ENCODE assay signal across 8 cellular contexts in the genomic region with DNA sequence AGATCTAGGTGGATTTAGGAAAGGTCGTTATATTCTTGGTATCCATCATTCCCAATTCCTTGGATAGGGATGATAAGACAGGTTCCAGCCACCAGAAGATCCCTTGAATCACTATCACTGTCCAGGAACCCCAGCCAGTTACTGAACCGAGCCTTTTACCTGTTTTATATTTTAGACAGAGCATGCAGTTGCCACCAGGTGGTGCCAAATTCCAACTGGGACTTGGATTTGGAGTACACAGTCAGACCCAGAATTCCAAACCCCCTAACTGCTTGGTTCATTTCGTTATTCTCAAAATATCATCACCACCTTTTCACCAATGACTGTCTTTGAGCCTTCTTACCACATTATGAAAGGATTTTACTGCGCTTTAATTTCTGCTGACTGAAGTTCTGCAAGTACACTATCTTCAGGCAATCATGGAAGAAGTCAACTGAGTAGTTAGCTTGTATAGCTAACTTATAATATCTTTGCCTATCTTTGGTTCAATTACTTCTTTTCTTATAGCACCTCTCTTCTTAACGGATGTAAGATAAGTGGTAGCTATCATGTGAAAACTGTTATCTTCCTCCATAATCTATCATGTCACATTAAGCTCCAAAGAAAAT.
DNase-seq lines count a peak whose midpoint lies in the region; ATAC-seq and TF ChIP-seq lines count a peak whose summit lies in the region.

No MANE protein-coding gene starts in this region.

- ATAC-seq in HG02763 (IDR thresholded peaks at IDR 0.05; ENCODE audit: unreplicated experiment) (no peak), T-cell (replicated peaks in 1 of 4) (no peak)

- no peak overlapping the region for H3K9ac ChIP-seq in neural progenitor cell

- H3K4me1 Mint-ChIP-seq in activated naive CD4-positive, alpha-beta T cell treated with anti-CD3 and anti-CD28 coated beads for 36 hours (ENCODE audit: low read depth): no peaks in the 10 kb centered on the region
- H3K4me1 Mint-ChIP-seq in neural progenitor cell: no peaks in the 10 kb centered on the region
- no peaks in the 10 kb centered on the region for H3K4me1 Mint-ChIP-seq in T-cell

- no peak overlapping the region for H2AFZ ChIP-seq in neural progenitor cell (replicated peaks)

- H3K36me3 ChIP-seq in neural progenitor cell: no peaks in the 10 kb centered on the region

- H3K27me3 Mint-ChIP-seq in activated naive CD4-positive, alpha-beta T cell treated with anti-CD3 and anti-CD28 coated beads for 36 hours (ENCODE audit: low read depth): no peaks in the 10 kb centered on the region
- H3K27me3 Mint-ChIP-seq in neural progenitor cell (ENCODE audit: insufficient read depth, low read depth) (no peaks in the 10 kb centered on the region), T-cell (no peaks in the 10 kb centered on the region)

- H3K4me2 ChIP-seq in neural progenitor cell: no peak overlapping the region

- no peak overlapping the region for H3K27ac ChIP-seq in neural progenitor cell

- DNase-seq in activated naive CD4-positive, alpha-beta T cell treated with anti-CD3 and anti-CD28 coated beads for 36 hours: peak; percentile 23
- no peak for DNase-seq in activated naive CD4-positive, alpha-beta T cell (lab: John Stamatoyannopoulos, UW)
- peak; percentile 36 for DNase-seq in H4 (ENCODE audit: low spot score)
- peak; percentile 44 for DNase-seq in NAMALWA (ENCODE audit: low spot score)
- peak; percentile 54 for DNase-seq in dermis blood vessel endothelial cell
- DNase-seq in neural progenitor cell (ENCODE audit: low spot score): peak; percentile 66
- DNase-seq in T-cell: no peak

- H3K4me1 ChIP-seq in neural progenitor cell: no peaks in the 10 kb centered on the region

- H3K4me3 ChIP-seq in neural progenitor cell: no peak overlapping the region

- H3K9me3 ChIP-seq in neural progenitor cell (ENCODE audit: low read depth): no peaks in the 10 kb centered on the region

- no peaks in the 10 kb centered on the region for H3K36me3 Mint-ChIP-seq in activated naive CD4-positive, alpha-beta T cell treated with anti-CD3 and anti-CD28 coated beads for 36 hours (ENCODE audit: low read depth)
- H3K36me3 Mint-ChIP-seq in neural progenitor cell: no peaks in the 10 kb centered on the region
- no peaks in the 10 kb centered on the region for H3K36me3 Mint-ChIP-seq in T-cell

- CTCF ChIA-PET in activated naive CD4-positive, alpha-beta T cell treated with anti-CD3 and anti-CD28 coated beads for 36 hours (lab: Charles Lee): interaction anchor here (0.7 to 0.9 kb wide), 3 partner anchors 16 to 1294 kb away, joined by 3 to 4 read pairs (median 3); no protein-coding TSS in a partner anchor
- CTCF ChIA-PET in T-cell (lab: Charles Lee): no interaction called here

- no peaks in the 10 kb centered on the region for H3K27me3 ChIP-seq in neural progenitor cell

- H3K27ac Mint-ChIP-seq in activated naive CD4-positive, alpha-beta T cell treated with anti-CD3 and anti-CD28 coated beads for 36 hours: no peak overlapping the region
- no peak overlapping the region for H3K27ac Mint-ChIP-seq in neural progenitor cell
- H3K27ac Mint-ChIP-seq in T-cell: no peak overlapping the region

- intact Hi-C loops in activated naive CD4-positive, alpha-beta T cell treated with anti-CD3 and anti-CD28 coated beads for 36 hours (cut with micrococcal nuclease): loop anchor here (5.0 kb wide), 1 partner anchor 1446 kb away; no protein-coding TSS in a partner anchor

- H3K79me2 ChIP-seq in neural progenitor cell (ENCODE audit: low read depth): no peaks in the 10 kb centered on the region

- no peaks in the 10 kb centered on the region for H4K20me1 ChIP-seq in neural progenitor cell (ENCODE audit: low read depth)

- no peak overlapping the region for H3K4me3 Mint-ChIP-seq in activated naive CD4-positive, alpha-beta T cell treated with anti-CD3 and anti-CD28 coated beads for 36 hours
- no peak overlapping the region for H3K4me3 Mint-ChIP-seq in neural progenitor cell
- H3K4me3 Mint-ChIP-seq in T-cell: no peak overlapping the region

- H3F3A ChIP-seq in neural progenitor cell (ENCODE audit: low read depth): no peaks in the 10 kb centered on the region

- POLR2A ChIA-PET in T-cell (lab: Charles Lee): no interaction called here

- peak; percentile 81 for TF ChIP-seq CTCF in neural progenitor cell (IDR thresholded peaks at IDR 0.05)

- H3K9me3 Mint-ChIP-seq in activated naive CD4-positive, alpha-beta T cell treated with anti-CD3 and anti-CD28 coated beads for 36 hours: no peaks in the 10 kb centered on the region
- H3K9me3 Mint-ChIP-seq in neural progenitor cell (no peaks in the 10 kb centered on the region), T-cell (peaks cover 0 to 13% (median 3%) of the 10 kb centered on the region in 3 donors)

Comparison
In these comparisons a context has a peak if more than half of its experiments do, and no peak if none do; other contexts are left out.
1. DNase-seq: peak in activated naive CD4-positive, alpha-beta T cell treated with anti-CD3 and anti-CD28 coated beads for 36 hours (single experiment), H4 (single experiment), NAMALWA (single experiment), dermis blood vessel endothelial cell (single experiment) and neural progenitor cell (single experiment); none in activated naive CD4-positive, alpha-beta T cell (0 of 4) and T-cell (0 of 34).